In genomic region chr17:41801374-41802062, GRCh38 we compare ENCODE assay signal across 8 cellular contexts.
DNase-seq lines count a peak whose midpoint lies in the region; ATAC-seq lines count a peak whose summit lies in the region.

No MANE protein-coding gene starts in this region.

- DNase-seq in activated gamma-delta T cell treated with Interleukin-2 at 50 U/mL for 16 hours (peak; percentile 75), activated gamma-delta T cell (lab: John Stamatoyannopoulos, UW) (no peak), NCI-H2171 (lab: John Stamatoyannopoulos, UW) (peak; percentile 82), cerebellar cortex (ENCODE audit: low spot score) (peak; percentile 84), kidney tubule cell (ENCODE audit: low spot score) (peak; percentile 96), GF-D8 (lab: John Stamatoyannopoulos, UW) (no peak)
- DNase-seq in stimulated activated CD4-positive, alpha-beta T cell treated with anti-CD3 and anti-CD28 coated beads, Interleukin-2, amount 100 ng/mL, for 24 hours: peak; percentile 83 to 85

- peak; percentile 79 to 92 for ATAC-seq in activated CD4-positive, CD25-positive, alpha-beta regulatory T cell treated with anti-CD3 and anti-CD28 coated beads, Interleukin-2, amount 50 U/mL, for 24 hours

Comparison
In these comparisons a context has a peak if more than half of its experiments do, and no peak if none do; other contexts are left out.
1. DNase-seq: peak in activated gamma-delta T cell treated with Interleukin-2 at 50 U/mL for 16 hours (single experiment), NCI-H2171 (single experiment), cerebellar cortex (single experiment), kidney tubule cell (single experiment) and stimulated activated CD4-positive, alpha-beta T cell treated with anti-CD3 and anti-CD28 coated beads, Interleukin-2, amount 100 ng/mL, for 24 hours (2 of 2); none in activated gamma-delta T cell (single experiment) and GF-D8 (single experiment).